ENCODE assay signal across 1 cellular context in the genomic region with DNA sequence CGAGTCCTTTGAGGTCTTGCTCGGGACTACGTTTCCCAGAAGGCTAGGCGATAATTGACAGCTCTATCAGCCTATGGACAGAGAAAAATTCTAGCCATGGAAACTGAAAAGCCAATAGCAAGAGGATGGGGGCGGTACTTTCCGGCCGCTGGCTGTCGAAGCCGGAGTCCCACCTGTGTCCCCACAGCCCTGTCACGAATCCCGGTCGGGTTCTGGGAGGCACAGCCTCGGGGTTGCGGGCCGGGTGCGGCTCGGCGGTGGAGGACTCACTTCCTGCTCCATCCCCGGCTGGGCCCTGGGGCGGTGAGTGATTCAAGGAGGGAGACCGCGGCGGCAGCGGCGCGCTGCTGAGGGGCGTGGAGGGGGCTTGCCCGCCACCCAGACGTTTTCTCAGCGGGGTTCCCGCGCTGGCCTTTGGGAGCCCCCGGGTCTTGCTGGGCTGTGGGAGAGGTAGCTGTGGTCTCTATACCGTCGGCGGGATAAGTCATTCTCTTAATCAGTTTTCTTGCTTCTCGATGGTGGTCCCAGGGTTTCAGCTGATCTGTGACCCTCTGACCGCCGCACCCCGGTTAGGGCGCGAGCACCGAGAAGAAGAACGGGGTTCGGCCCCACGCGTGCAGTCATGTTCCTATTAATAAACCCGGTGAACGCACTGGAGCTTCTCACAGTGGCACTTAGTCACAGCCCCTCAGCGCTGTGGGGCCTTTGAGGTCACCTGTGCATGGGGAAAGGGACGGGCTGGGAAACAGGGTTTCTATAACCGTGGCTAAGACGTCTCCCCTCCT.
TF ChIP-seq lines count a peak whose summit lies in the region.

Gene ZNF774, plus strand, starts transcription at position 176 of the 785 bp plus-strand sequence. CDS start 2,377 bp downstream, outside the sequence.

TF ChIP-seq in K562, 482 proteins besides CTCF, POLR2A, EP300 and RAD21 (continued from another document and continues in another):
- TF ChIP-seq, protein P1, sequence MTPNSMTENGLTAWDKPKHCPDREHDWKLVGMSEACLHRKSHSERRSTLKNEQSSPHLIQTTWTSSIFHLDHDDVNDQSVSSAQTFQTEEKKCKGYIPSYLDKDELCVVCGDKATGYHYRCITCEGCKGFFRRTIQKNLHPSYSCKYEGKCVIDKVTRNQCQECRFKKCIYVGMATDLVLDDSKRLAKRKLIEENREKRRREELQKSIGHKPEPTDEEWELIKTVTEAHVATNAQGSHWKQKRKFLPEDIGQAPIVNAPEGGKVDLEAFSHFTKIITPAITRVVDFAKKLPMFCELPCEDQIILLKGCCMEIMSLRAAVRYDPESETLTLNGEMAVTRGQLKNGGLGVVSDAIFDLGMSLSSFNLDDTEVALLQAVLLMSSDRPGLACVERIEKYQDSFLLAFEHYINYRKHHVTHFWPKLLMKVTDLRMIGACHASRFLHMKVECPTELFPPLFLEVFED (CRISPR knock-in tag; conservative IDR thresholded peaks at IDR 0.05), result no peak
- no peak for TF ChIP-seq THRA (IDR thresholded peaks at IDR 0.05)
- TF ChIP-seq CBX3 (IDR thresholded peaks at IDR 0.05; ENCODE audit: borderline replicate concordance in 1 of 2, low read length in 2 of 2), result no peak
- no peak for TF ChIP-seq ELF4 (CRISPR knock-in tag; IDR thresholded peaks at IDR 0.05)
- TF ChIP-seq ZC3H11A (IDR thresholded peaks at IDR 0.05; ENCODE audit: low read depth, low read length), result no peak
- TF ChIP-seq ZBTB49 (CRISPR knock-in tag; IDR thresholded peaks at IDR 0.05; ENCODE audit: borderline replicate concordance), result no peak
- no peak for TF ChIP-seq KAT8 (IDR thresholded peaks at IDR 0.05; ENCODE audit: low read depth)
- TF ChIP-seq NEUROD1 (IDR thresholded peaks at IDR 0.05; ENCODE audit: borderline replicate concordance, low read depth, low read length, partially characterized antibody), result peak; percentile 89
- no peak for TF ChIP-seq BHLHE40 (IDR thresholded peaks at IDR 0.05; ENCODE audit: low read length)
- no peak for TF ChIP-seq CEBPG (CRISPR knock-in tag; IDR thresholded peaks at IDR 0.05)
- no peak for TF ChIP-seq CEBPG (tag; conservative IDR thresholded peaks at IDR 0.05 in 1 of 2, IDR thresholded peaks at IDR 0.05 in 1 of 2)
- no peak for TF ChIP-seq RFX5 (IDR thresholded peaks at IDR 0.05; ENCODE audit: low read depth, low read length)
- no peak for TF ChIP-seq RBM15 (IDR thresholded peaks at IDR 0.05; ENCODE audit: insufficient read depth, low read length)
- 0 out of 2 replicates have a peak, but pooled peaks have one; percentile 11 for TF ChIP-seq USF1 (CRISPR knock-in tag; IDR thresholded peaks at IDR 0.05)
- no peak for TF ChIP-seq ZNF75A (CRISPR knock-in tag; IDR thresholded peaks at IDR 0.05)
- TF ChIP-seq FOXP1 (CRISPR knock-in tag; IDR thresholded peaks at IDR 0.05), result peak; percentile 65; the same call in 1 of the 2 replicates
- TF ChIP-seq MXI1 (IDR thresholded peaks at IDR 0.05; ENCODE audit: low read depth, low read length), result 0 out of 2 replicates have a peak, but pooled peaks have one; percentile 26
- TF ChIP-seq ZNF586 (CRISPR knock-in tag; conservative IDR thresholded peaks at IDR 0.05), result no peak
- no peak for TF ChIP-seq HMG20A (CRISPR knock-in tag; conservative IDR thresholded peaks at IDR 0.05)
- no peak for TF ChIP-seq RBM39 (optimal IDR thresholded peaks at IDR 0.05; ENCODE audit: low read depth, low read length)
- no peak for TF ChIP-seq PURB (CRISPR knock-in tag; IDR thresholded peaks at IDR 0.05; ENCODE audit: low read depth)
- TF ChIP-seq SIN3B (IDR thresholded peaks at IDR 0.05; ENCODE audit: low read depth), result no peak
- no peak for TF ChIP-seq ZNF212 (CRISPR knock-in tag; IDR thresholded peaks at IDR 0.05)
- TF ChIP-seq NBN (IDR thresholded peaks at IDR 0.05; ENCODE audit: low read depth), result no peak
- TF ChIP-seq MEF2D (tag; conservative IDR thresholded peaks at IDR 0.05; ENCODE audit: low read depth), result 0 out of 2 replicates have a peak, but pooled peaks have one; percentile 35
- TF ChIP-seq XRCC5 (IDR thresholded peaks at IDR 0.05; ENCODE audit: low read depth, low read length), result no peak
- TF ChIP-seq HCFC1 (IDR thresholded peaks at IDR 0.05; ENCODE audit: low read depth, low read length), result peak; percentile 97
- no peak for TF ChIP-seq KDM1A (IDR thresholded peaks at IDR 0.05)
- no peak for TF ChIP-seq ZNF584 (CRISPR knock-in tag; IDR thresholded peaks at IDR 0.05; ENCODE audit: low read depth)
- no peak for TF ChIP-seq SRSF3 (IDR thresholded peaks at IDR 0.05; ENCODE audit: insufficient read depth, low read length)
- TF ChIP-seq ZNF407 (IDR thresholded peaks at IDR 0.05; ENCODE audit: low read depth), result no peak
- TF ChIP-seq ZNF133 (CRISPR knock-in tag; IDR thresholded peaks at IDR 0.05), result no peak
- TF ChIP-seq POLR2B (IDR thresholded peaks at IDR 0.05; ENCODE audit: low read depth, partially characterized antibody), result peak; percentile 44
- no peak for TF ChIP-seq NELFE (IDR thresholded peaks at IDR 0.05; ENCODE audit: insufficient read depth, insufficient read length)
- TF ChIP-seq, protein P2, sequence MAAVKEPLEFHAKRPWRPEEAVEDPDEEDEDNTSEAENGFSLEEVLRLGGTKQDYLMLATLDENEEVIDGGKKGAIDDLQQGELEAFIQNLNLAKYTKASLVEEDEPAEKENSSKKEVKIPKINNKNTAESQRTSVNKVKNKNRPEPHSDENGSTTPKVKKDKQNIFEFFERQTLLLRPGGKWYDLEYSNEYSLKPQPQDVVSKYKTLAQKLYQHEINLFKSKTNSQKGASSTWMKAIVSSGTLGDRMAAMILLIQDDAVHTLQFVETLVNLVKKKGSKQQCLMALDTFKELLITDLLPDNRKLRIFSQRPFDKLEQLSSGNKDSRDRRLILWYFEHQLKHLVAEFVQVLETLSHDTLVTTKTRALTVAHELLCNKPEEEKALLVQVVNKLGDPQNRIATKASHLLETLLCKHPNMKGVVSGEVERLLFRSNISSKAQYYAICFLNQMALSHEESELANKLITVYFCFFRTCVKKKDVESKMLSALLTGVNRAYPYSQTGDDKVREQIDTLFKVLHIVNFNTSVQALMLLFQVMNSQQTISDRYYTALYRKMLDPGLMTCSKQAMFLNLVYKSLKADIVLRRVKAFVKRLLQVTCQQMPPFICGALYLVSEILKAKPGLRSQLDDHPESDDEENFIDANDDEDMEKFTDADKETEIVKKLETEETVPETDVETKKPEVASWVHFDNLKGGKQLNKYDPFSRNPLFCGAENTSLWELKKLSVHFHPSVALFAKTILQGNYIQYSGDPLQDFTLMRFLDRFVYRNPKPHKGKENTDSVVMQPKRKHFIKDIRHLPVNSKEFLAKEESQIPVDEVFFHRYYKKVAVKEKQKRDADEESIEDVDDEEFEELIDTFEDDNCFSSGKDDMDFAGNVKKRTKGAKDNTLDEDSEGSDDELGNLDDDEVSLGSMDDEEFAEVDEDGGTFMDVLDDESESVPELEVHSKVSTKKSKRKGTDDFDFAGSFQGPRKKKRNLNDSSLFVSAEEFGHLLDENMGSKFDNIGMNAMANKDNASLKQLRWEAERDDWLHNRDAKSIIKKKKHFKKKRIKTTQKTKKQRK (IDR thresholded peaks at IDR 0.05; ENCODE audit: borderline replicate concordance, low read depth, low read length), result peak; percentile 53; the same call in 1 of the 2 replicates
- TF ChIP-seq KLF16 (IDR thresholded peaks at IDR 0.05), result no peak
- no peak for TF ChIP-seq ZNF408 (CRISPR knock-in tag; IDR thresholded peaks at IDR 0.05; ENCODE audit: low read depth)
- TF ChIP-seq JUN (IDR thresholded peaks at IDR 0.05; ENCODE audit: borderline replicate concordance, low read depth, low read length), result peak; percentile 18; the same call in 1 of the 2 replicates
- TF ChIP-seq JUN (CRISPR knock-in tag; IDR thresholded peaks at IDR 0.05; ENCODE audit: borderline replicate concordance), result peak; percentile 72; the same call in 1 of the 2 replicates
- no peak for TF ChIP-seq TEAD2 (tag; IDR thresholded peaks at IDR 0.05)
- TF ChIP-seq THRAP3 (IDR thresholded peaks at IDR 0.05; ENCODE audit: borderline replicate concordance), result no peak
- TF ChIP-seq SMAD2 (IDR thresholded peaks at IDR 0.05; ENCODE audit: low read depth, low read length), result no peak
- TF ChIP-seq TOE1 (IDR thresholded peaks at IDR 0.05; ENCODE audit: borderline replicate concordance), result 0 out of 2 replicates have a peak, but pooled peaks have one; percentile 25
- no peak for TF ChIP-seq TOE1 (CRISPR knock-in tag; IDR thresholded peaks at IDR 0.05; ENCODE audit: borderline replicate concordance, low read depth)
- peak; percentile 89 for TF ChIP-seq GABPB1 (CRISPR knock-in tag; IDR thresholded peaks at IDR 0.05)
- TF ChIP-seq HMGN3 (IDR thresholded peaks at IDR 0.05; ENCODE audit: borderline replicate concordance, extremely low read depth, insufficient read length, low read depth, low read length), result peak; percentile 42
- TF ChIP-seq SIRT6 (IDR thresholded peaks at IDR 0.05; ENCODE audit: low read depth, low read length), result no peak
- TF ChIP-seq ZKSCAN3 (CRISPR knock-in tag; IDR thresholded peaks at IDR 0.05), result no peak
